In the genomic region with DNA sequence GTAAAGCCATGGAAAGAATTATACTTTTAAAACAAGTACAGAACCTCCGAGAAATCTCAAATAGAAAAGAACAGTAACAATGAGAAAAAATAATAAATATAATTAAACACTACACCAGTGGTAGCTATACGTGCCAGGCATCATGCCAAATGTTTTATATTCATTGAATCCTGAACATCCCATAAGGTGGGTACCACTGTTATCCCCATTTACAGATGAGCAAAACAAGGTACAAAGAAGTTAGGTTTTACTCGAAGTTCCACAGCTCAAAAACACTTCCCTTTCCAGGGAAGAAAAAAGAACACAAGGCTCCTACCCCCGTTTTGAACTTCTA, we compare ENCODE assay signal across 12 cellular contexts. TPM values are rescaled to one million over a fixed set of nuclear protein-coding genes. Genes with fewer than 3 reads are reported as not detected.
DNase-seq lines count a peak whose midpoint lies in the region; ATAC-seq and TF ChIP-seq lines count a peak whose summit lies in the region.
"Had no signal": no experiment of that assay in that cellular context is flagged by ENCODE, and none has a peak within 500 bp of the region (broad histone marks: within the 10 kb centered on the region; RNA-seq: fewer than 3 reads in every experiment).

No MANE protein-coding gene starts in this region.

- peak overlapping the region; percentile 74 to 83 for H3K27ac ChIP-seq in right atrium auricular region
- peak overlapping the region; percentile 67 to 89 for H3K27ac ChIP-seq in breast epithelium
- no peak overlapping the region for H3K27ac ChIP-seq in naive thymus-derived CD4-positive, alpha-beta T cell (ENCODE audit: low read depth, low read length)

- H3K36me3 ChIP-seq in right atrium auricular region (no peaks in the 10 kb centered on the region), breast epithelium (no peaks in the 10 kb centered on the region)
- H3K36me3 ChIP-seq in naive thymus-derived CD4-positive, alpha-beta T cell (ENCODE audit: control insufficient read depth in 2 of 3, insufficient read depth in 3 of 3, low read length in 3 of 3) = peaks cover 0 to 5% (median 0%) of the 10 kb centered on the region in 3 experiments
- H3K36me3 ChIP-seq: upper lobe of left lung had no signal

- ATAC-seq in left ventricle myocardium superior (no peak), GM18867 (IDR thresholded peaks at IDR 0.05; ENCODE audit: unreplicated experiment) (no peak), GM18502 (IDR thresholded peaks at IDR 0.05; ENCODE audit: poor library complexity, unreplicated experiment) (no peak)
- no peak for ATAC-seq in naive thymus-derived CD4-positive, alpha-beta T cell
- no peak for ATAC-seq in stimulated activated naive CD8-positive, alpha-beta T cell treated with anti-CD3 and anti-CD28 coated beads, Interleukin-15, amount 100 ng/mL, for 72 hours

- peaks cover 0 to 7% (median 3%) of the 10 kb centered on the region in 11 donors for H3K9me3 Mint-ChIP-seq in naive thymus-derived CD4-positive, alpha-beta T cell
- H3K9me3 Mint-ChIP-seq in stimulated activated naive CD8-positive, alpha-beta T cell treated with anti-CD3 and anti-CD28 coated beads, Interleukin-15, amount 100 ng/mL, for 72 hours = peaks cover 0 to 12% of the 10 kb centered on the region in 2 donors

- TF ChIP-seq CTCF in right atrium auricular region (IDR thresholded peaks at IDR 0.05) = no peak
- no peak for TF ChIP-seq CTCF in breast epithelium (IDR thresholded peaks at IDR 0.05)

- CTCF ChIA-PET in naive thymus-derived CD4-positive, alpha-beta T cell (lab: Charles Lee) = no interaction called here

- H3K36me3 Mint-ChIP-seq in naive thymus-derived CD4-positive, alpha-beta T cell = peaks cover 0 to 28% (median 20%) of the 10 kb centered on the region in 5 donors

- H3K9me3 ChIP-seq in right atrium auricular region (no peaks in the 10 kb centered on the region), breast epithelium (no peaks in the 10 kb centered on the region)
- no peaks in the 10 kb centered on the region for H3K9me3 ChIP-seq in naive thymus-derived CD4-positive, alpha-beta T cell (ENCODE audit: control insufficient read depth in 2 of 3, low read length in 3 of 3)
- H3K9me3 ChIP-seq: upper lobe of left lung had no signal

- H3K27ac Mint-ChIP-seq in naive thymus-derived CD4-positive, alpha-beta T cell = peak overlapping the region in 8 of 9 donors; percentile 4 to 74 (median 49)
- H3K27ac Mint-ChIP-seq in stimulated activated naive CD8-positive, alpha-beta T cell treated with anti-CD3 and anti-CD28 coated beads, Interleukin-15, amount 100 ng/mL, for 72 hours = no peak overlapping the region
- H3K27ac Mint-ChIP-seq: T-helper 1 cell treated with Interleukin-12 subunit alpha and Interleukin-12 subunit beta and Interleukin-4 antibody, amounts not matched to agents 30 μg/mL and 1 μg/mL, for 36 hours had no signal

- DNase-seq in right atrium auricular region (ENCODE audit: low spot score) (no peak), left ventricle myocardium superior (no peak), breast epithelium (ENCODE audit: low spot score in 2 of 2) (no peak), DMS 273 (lab: John Stamatoyannopoulos, UW; ENCODE audit: unreplicated experiment) (no peak)
- DNase-seq in naive thymus-derived CD4-positive, alpha-beta T cell = no peak
- DNase-seq in stimulated activated naive CD8-positive, alpha-beta T cell treated with anti-CD3 and anti-CD28 coated beads, Interleukin-15, amount 100 ng/mL, for 72 hours = no peak
- DNase-seq: GF-D8, NCI-H187 treated with DMSO at 0.1 percent for 48 hours had no signal

- peak overlapping the region in 5 of 10 donors; percentile 46 to 80 (median 58) for H3K4me3 Mint-ChIP-seq in naive thymus-derived CD4-positive, alpha-beta T cell
- H3K4me3 Mint-ChIP-seq in stimulated activated naive CD8-positive, alpha-beta T cell treated with anti-CD3 and anti-CD28 coated beads, Interleukin-15, amount 100 ng/mL, for 72 hours = no peak overlapping the region
- H3K4me3 Mint-ChIP-seq: T-helper 1 cell treated with Interleukin-12 subunit alpha and Interleukin-12 subunit beta and Interleukin-4 antibody, amounts not matched to agents 30 μg/mL and 1 μg/mL, for 36 hours had no signal

- intact Hi-C loops in left ventricle myocardium superior (cut with micrococcal nuclease) (no loop called here), breast epithelium (cut with DNase I; ENCODE audit: low total_unique reads) (no loop called here)
- intact Hi-C loops in naive thymus-derived CD4-positive, alpha-beta T cell (cut with micrococcal nuclease) = loop anchor here in 1 of 2 donors (1.0 kb wide), 1 partner anchor 9 kb away; no protein-coding TSS in a partner anchor

- H3K4me3 ChIP-seq in right atrium auricular region = no peak overlapping the region
- H3K4me3 ChIP-seq in breast epithelium = no peak overlapping the region
- no peak overlapping the region for H3K4me3 ChIP-seq in naive thymus-derived CD4-positive, alpha-beta T cell (ENCODE audit: low read length)
- H3K4me3 ChIP-seq: upper lobe of left lung had no signal

- POLR2A ChIA-PET in naive thymus-derived CD4-positive, alpha-beta T cell (lab: Charles Lee) = interaction anchor here (0.5 kb wide), 1 partner anchor 137 kb away, joined by 3 read pairs; no protein-coding TSS in a partner anchor

- no peak for TF ChIP-seq POLR2A in breast epithelium (IDR thresholded peaks at IDR 0.05)

- H3K4me1 ChIP-seq in right atrium auricular region (peaks cover 0 to 54% of the 10 kb centered on the region in 2 donors), breast epithelium (no peaks in the 10 kb centered on the region)
- H3K4me1 ChIP-seq in naive thymus-derived CD4-positive, alpha-beta T cell (ENCODE audit: control insufficient read depth in 2 of 2, insufficient read depth in 2 of 2, low read length in 2 of 2) = peaks cover 38 to 47% of the 10 kb centered on the region in 2 donors

- no peaks in the 10 kb centered on the region for H3K27me3 Mint-ChIP-seq in naive thymus-derived CD4-positive, alpha-beta T cell
- H3K27me3 Mint-ChIP-seq in stimulated activated naive CD8-positive, alpha-beta T cell treated with anti-CD3 and anti-CD28 coated beads, Interleukin-15, amount 100 ng/mL, for 72 hours = no peaks in the 10 kb centered on the region

- H3K27me3 ChIP-seq in right atrium auricular region (no peaks in the 10 kb centered on the region), breast epithelium (no peaks in the 10 kb centered on the region)
- H3K27me3 ChIP-seq in naive thymus-derived CD4-positive, alpha-beta T cell (ENCODE audit: control insufficient read depth in 2 of 2, insufficient read depth in 2 of 2, low read length in 2 of 2) = no peaks in the 10 kb centered on the region
- H3K27me3 ChIP-seq: upper lobe of left lung had no signal

- peaks cover 46 to 94% (median 85%) of the 10 kb centered on the region in 7 donors for H3K4me1 Mint-ChIP-seq in naive thymus-derived CD4-positive, alpha-beta T cell
- peaks cover 87% of the 10 kb centered on the region for H3K4me1 Mint-ChIP-seq in stimulated activated naive CD8-positive, alpha-beta T cell treated with anti-CD3 and anti-CD28 coated beads, Interleukin-15, amount 100 ng/mL, for 72 hours

RNA-seq across cellular contexts. Expression of a gene that starts 33.4 kb away (rescaled TPM):
- total RNA-seq in right atrium auricular region (100 to 1,000 TPM in 1 of 2 donors, 10 to 100 TPM in 1; 90.3 to 122 TPM), left ventricle myocardium superior (95.7 TPM), breast epithelium (100 to 1,000 TPM; 179 to 258 (median 196) TPM)
- total RNA-seq in naive thymus-derived CD4-positive, alpha-beta T cell = 100 to 1,000 TPM; 210 to 365 (median 265) TPM
- polyA plus RNA-seq in naive thymus-derived CD4-positive, alpha-beta T cell = 100 to 1,000 TPM; 197 to 288 TPM

Comparison
In these comparisons a context has a peak if more than half of its experiments do, and no peak if none do; other contexts are left out.
1. H3K27ac Mint-ChIP-seq: peak in naive thymus-derived CD4-positive, alpha-beta T cell (8 of 9); none in stimulated activated naive CD8-positive, alpha-beta T cell treated with anti-CD3 and anti-CD28 coated beads, Interleukin-15, amount 100 ng/mL, for 72 hours (0 of 2).